ENCODE assay signal across 1 cellular context in genomic region chr10:70160798-70161197, GRCh38.
TF ChIP-seq lines count a peak whose summit lies in the region.

No MANE protein-coding gene starts in this region.

TF ChIP-seq in K562, 482 proteins besides CTCF, POLR2A, EP300 and RAD21:
- TF ChIP-seq ZNF41 (CRISPR knock-in tag; conservative IDR thresholded peaks at IDR 0.05) (no peak), GABPA (tag; conservative IDR thresholded peaks at IDR 0.05; ENCODE audit: low read depth) (no peak), ZNF316 (IDR thresholded peaks at IDR 0.05) (peak; percentile 50; the same call in 1 of the 2 replicates)
